11 cellular contexts compared by ENCODE assay signal in the genomic region with DNA sequence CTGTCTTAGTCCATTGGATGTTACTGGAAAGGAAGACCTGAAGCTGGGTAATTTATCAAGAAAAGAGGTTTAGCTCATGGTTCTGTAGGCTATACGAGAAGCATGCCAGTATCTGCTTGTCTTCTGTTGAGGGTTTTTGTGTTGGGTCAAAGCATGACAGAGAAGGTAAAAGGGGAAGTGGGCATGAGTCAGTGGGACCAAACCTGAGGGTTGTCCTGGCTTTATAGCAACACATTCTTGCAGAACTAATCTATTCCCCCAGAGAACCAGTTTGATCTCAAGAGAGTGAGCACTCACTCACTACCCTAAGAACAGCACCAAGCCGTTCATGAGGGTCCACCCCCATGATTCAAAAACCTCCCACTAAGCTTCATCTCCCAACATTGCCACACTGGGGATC. TPM values are rescaled to one million over a fixed set of nuclear protein-coding genes. Genes with fewer than 3 reads are reported as not detected.
DNase-seq lines count a peak whose midpoint lies in the region; ATAC-seq and TF ChIP-seq lines count a peak whose summit lies in the region.
"Had no signal": no experiment of that assay in that cellular context is flagged by ENCODE, and none has a peak within 500 bp of the region (broad histone marks: within the 10 kb centered on the region; RNA-seq: fewer than 3 reads in every experiment).

No MANE protein-coding gene starts in this region.

- H3K27ac Mint-ChIP-seq in activated naive CD8-positive, alpha-beta T cell treated with anti-CD3 and anti-CD28 coated beads, Interleukin-2, amount 50 U/mL, for 24 hours, result no peak overlapping the region
- no peak overlapping the region for H3K27ac Mint-ChIP-seq in activated naive CD8-positive, alpha-beta T cell treated with anti-CD3 and anti-CD28 coated beads for 36 hours

- no peak for TF ChIP-seq CTCF in psoas muscle (IDR thresholded peaks at IDR 0.05)

- no peaks in the 10 kb centered on the region for H3K36me3 Mint-ChIP-seq in activated naive CD8-positive, alpha-beta T cell treated with anti-CD3 and anti-CD28 coated beads, Interleukin-2, amount 50 U/mL, for 24 hours (ENCODE audit: low read depth)
- no peaks in the 10 kb centered on the region for H3K36me3 Mint-ChIP-seq in activated naive CD8-positive, alpha-beta T cell treated with anti-CD3 and anti-CD28 coated beads for 36 hours

- no peaks in the 10 kb centered on the region for H3K27me3 Mint-ChIP-seq in activated naive CD8-positive, alpha-beta T cell treated with anti-CD3 and anti-CD28 coated beads, Interleukin-2, amount 50 U/mL, for 24 hours
- no peaks in the 10 kb centered on the region for H3K27me3 Mint-ChIP-seq in activated naive CD8-positive, alpha-beta T cell treated with anti-CD3 and anti-CD28 coated beads for 36 hours

- peak; percentile 59 for ATAC-seq in activated naive CD8-positive, alpha-beta T cell treated with anti-CD3 and anti-CD28 coated beads, Interleukin-2, amount 50 U/mL, for 24 hours
- ATAC-seq in HG02884 (IDR thresholded peaks at IDR 0.05; ENCODE audit: unreplicated experiment) (peak; percentile 66), psoas muscle (no peak)

- H3K4me1 Mint-ChIP-seq in activated naive CD8-positive, alpha-beta T cell treated with anti-CD3 and anti-CD28 coated beads, Interleukin-2, amount 50 U/mL, for 24 hours, result peaks cover 4% of the 10 kb centered on the region
- H3K4me1 Mint-ChIP-seq in activated naive CD8-positive, alpha-beta T cell treated with anti-CD3 and anti-CD28 coated beads for 36 hours, result peaks cover 4% of the 10 kb centered on the region

- 74 to 90% (median 84%) methylated on average over 2 of the region's 2 CpGs for WGBS in psoas muscle, 3 donors

- H3K9me2 ChIP-seq in Karpas-422 (replicated peaks; ENCODE audit: insufficient read depth, low read length), result no peaks in the 10 kb centered on the region

- H3K36me3 ChIP-seq in Karpas-422 (ENCODE audit: insufficient read depth, low read length) (no peaks in the 10 kb centered on the region), psoas muscle (ENCODE audit: insufficient read depth in 1 of 2, low read depth in 1 of 2) (no peaks in the 10 kb centered on the region)
- H3K36me3 ChIP-seq: colonic mucosa had no signal

- peak overlapping the region; percentile 79 for H2AFZ ChIP-seq in Karpas-422 (ENCODE audit: low read length)

- H3K27me3 ChIP-seq in Karpas-422 (ENCODE audit: low read length) (no peaks in the 10 kb centered on the region), psoas muscle (ENCODE audit: insufficient read depth in 3 of 3, low read length in 2 of 3) (no peaks in the 10 kb centered on the region)
- H3K27me3 ChIP-seq: colonic mucosa had no signal

- no peaks in the 10 kb centered on the region for H3K9me3 Mint-ChIP-seq in activated naive CD8-positive, alpha-beta T cell treated with anti-CD3 and anti-CD28 coated beads, Interleukin-2, amount 50 U/mL, for 24 hours
- H3K9me3 Mint-ChIP-seq in activated naive CD8-positive, alpha-beta T cell treated with anti-CD3 and anti-CD28 coated beads for 36 hours, result no peaks in the 10 kb centered on the region

- no peaks in the 10 kb centered on the region for H3K9me3 ChIP-seq in Karpas-422 (ENCODE audit: low read length)
- H3K9me3 ChIP-seq in psoas muscle, result no peaks in the 10 kb centered on the region
- H3K9me3 ChIP-seq: colonic mucosa had no signal

- no peak for DNase-seq in activated naive CD8-positive, alpha-beta T cell treated with anti-CD3 and anti-CD28 coated beads, Interleukin-2, amount 50 U/mL, for 24 hours
- no peak for DNase-seq in activated naive CD8-positive, alpha-beta T cell treated with anti-CD3 and anti-CD28 coated beads for 36 hours
- peak; percentile 84 for DNase-seq in Karpas-422
- DNase-seq in psoas muscle, result no peak
- DNase-seq in HPDE6-E6E7 (ENCODE audit: extremely low spot score), result no peak
- DNase-seq in stimulated activated CD4-positive, alpha-beta T cell treated with anti-CD3 and anti-CD28 coated beads, Interleukin-2, amount 100 ng/mL, for 24 hours, result no peak
- no peak for DNase-seq in Ammon's horn (ENCODE audit: low spot score)
- DNase-seq: activated effector memory CD4-positive, alpha-beta T cell treated with anti-CD3 and anti-CD28 coated beads, Interleukin-2, amount 50 U/mL, for 16 hours; colonic mucosa; NCI-H2227 treated with DMSO at 0.1 percent for 48 hours had no signal

- H3K4me3 Mint-ChIP-seq in activated naive CD8-positive, alpha-beta T cell treated with anti-CD3 and anti-CD28 coated beads, Interleukin-2, amount 50 U/mL, for 24 hours, result no peak overlapping the region
- no peak overlapping the region for H3K4me3 Mint-ChIP-seq in activated naive CD8-positive, alpha-beta T cell treated with anti-CD3 and anti-CD28 coated beads for 36 hours

- H3K79me2 ChIP-seq in Karpas-422 (ENCODE audit: low read length), result no peaks in the 10 kb centered on the region

- H3K27ac ChIP-seq in Karpas-422 (ENCODE audit: low read length) (peak overlapping the region; percentile 31; the same call in 1 of the 2 replicates), psoas muscle (no peak overlapping the region)
- H3K27ac ChIP-seq: colonic mucosa had no signal

- no peaks in the 10 kb centered on the region for H4K20me1 ChIP-seq in Karpas-422 (ENCODE audit: insufficient read depth, low read depth, low read length)

- intact Hi-C loops in psoas muscle (cut with DNase I), result no loop called here

- H3K4me1 ChIP-seq in Karpas-422 (ENCODE audit: low read length) (peaks cover 25% of the 10 kb centered on the region), psoas muscle (no peaks in the 10 kb centered on the region)
- H3K4me1 ChIP-seq: colonic mucosa had no signal

- no peak overlapping the region for H3K4me3 ChIP-seq in Karpas-422 (ENCODE audit: low read length)
- no peak overlapping the region for H3K4me3 ChIP-seq in psoas muscle
- H3K4me3 ChIP-seq: colonic mucosa had no signal

- H3K9ac ChIP-seq in Karpas-422 (ENCODE audit: low read length), result no peak overlapping the region

- H3K4me2 ChIP-seq in Karpas-422 (ENCODE audit: low read depth, low read length, poor library complexity, severe bottlenecking), result peak overlapping the region; percentile 42

RNA-seq across cellular contexts. Expression of a gene that starts 19.0 kb away (rescaled TPM):
- 10 to 100 TPM; 26.7 to 27.9 TPM for total RNA-seq in activated naive CD8-positive, alpha-beta T cell treated with anti-CD3 and anti-CD28 coated beads for 36 hours
- 13.5 and 35.8 TPM in 2 replicates for total RNA-seq in Karpas-422 (2014; rRNA removed; shearing (Covaris generic); ENCODE audit: low replicate concordance)
- total RNA-seq in psoas muscle, result 10 to 100 TPM; 12.3 to 18.0 (median 15.1) TPM
- 10 to 100 TPM in 2 of 3 donors, 1 to 10 TPM in 1; 5.2 to 11.3 (median 10.8) TPM for polyA plus RNA-seq in psoas muscle

Comparison
In these comparisons a context has a peak if more than half of its experiments do, and no peak if none do; other contexts are left out.
1. ATAC-seq: peak in activated naive CD8-positive, alpha-beta T cell treated with anti-CD3 and anti-CD28 coated beads, Interleukin-2, amount 50 U/mL, for 24 hours (single experiment) and HG02884 (single experiment); none in psoas muscle (0 of 4).